Comparison of ENCODE assay signal across 39 cellular contexts in genomic region chr15:49789436-49789835, GRCh38.
"Had no signal": no experiment of that assay in that cellular context is flagged by ENCODE, and none has a peak within 500 bp of the region (broad histone marks: within the 10 kb centered on the region; RNA-seq: fewer than 3 reads in every experiment).

No MANE protein-coding gene starts in this region.

- H3K27me3 ChIP-seq: adrenal gland, breast epithelium, cardiac muscle cell, dorsolateral prefrontal cortex had no signal

- FAIRE-seq: frontal cortex had no signal

- ATAC-seq: activated CD4-positive, alpha-beta T cell treated with anti-CD3 and anti-CD28 coated beads for 36 hours; activated CD8-positive, alpha-beta memory T cell treated with anti-CD3 and anti-CD28 coated beads, Interleukin-2, amount 10 ng/mL, durations not matched to agents 7 days and 5 days; activated CD8-positive, alpha-beta T cell treated with anti-CD3 and anti-CD28 coated beads, Interleukin-2, amount 10 ng/mL, durations not matched to agents 7 days and 5 days; activated naive CD8-positive, alpha-beta T cell treated with anti-CD3 and anti-CD28 coated beads, Interleukin-2, amount 50 U/mL, for 24 hours; esophagus mucosa; T-helper 17 cell had no signal

- H3K27ac ChIP-seq: adrenal gland, breast epithelium, cardiac muscle cell, coronary artery, dorsolateral prefrontal cortex, WERI-Rb-1 had no signal

- H3K27me3 Mint-ChIP-seq: activated CD4-positive, alpha-beta memory T cell treated with anti-CD3 and anti-CD28 coated beads for 36 hours; activated CD4-positive, alpha-beta T cell treated with anti-CD3 and anti-CD28 coated beads, Interleukin-2, amount 10 ng/mL, durations not matched to agents 24 days and 14 days; activated naive CD8-positive, alpha-beta T cell treated with anti-CD3 and anti-CD28 coated beads for 36 hours; brain; dendritic cell treated with granulocyte-macrophage colony-stimulating factor and Interleukin-4, amounts not matched to agents 40 ng/mL and 50 ng/mL, for 4 days; T-helper 17 cell had no signal

- H3K4me3 Mint-ChIP-seq: activated CD4-positive, alpha-beta memory T cell treated with anti-CD3 and anti-CD28 coated beads for 36 hours; activated CD4-positive, alpha-beta T cell treated with anti-CD3 and anti-CD28 coated beads for 36 hours; activated CD4-positive, alpha-beta T cell treated with anti-CD3 and anti-CD28 coated beads, Interleukin-2, amount 10 ng/mL, durations not matched to agents 24 days and 14 days; activated CD8-positive, alpha-beta memory T cell treated with anti-CD3 and anti-CD28 coated beads, Interleukin-2, amount 10 ng/mL, durations not matched to agents 7 days and 5 days; activated CD8-positive, alpha-beta T cell treated with anti-CD3 and anti-CD28 coated beads, Interleukin-2, amount 10 ng/mL, durations not matched to agents 7 days and 5 days; activated naive CD4-positive, alpha-beta T cell treated with anti-CD3 and anti-CD28 coated beads for 36 hours; activated naive CD4-positive, alpha-beta T cell treated with anti-CD3 and anti-CD28 coated beads, Interleukin-2, amount 50 U/mL, for 24 hours; activated naive CD8-positive, alpha-beta T cell treated with anti-CD3 and anti-CD28 coated beads for 36 hours; activated naive CD8-positive, alpha-beta T cell treated with anti-CD3 and anti-CD28 coated beads, Interleukin-2, amount 50 U/mL, for 24 hours; activated T-helper 1 cell treated with anti-CD3 and anti-CD28 coated beads, Interleukin-12 subunit alpha, Interleukin-12 subunit beta, Interleukin-2, Interleukin-4 antibody, amounts not matched to agents 30 ng/mL and 10 ng/mL and 1 ng/mL, durations not matched to agents 14 hours and 24 hours and 36 hours; brain; dendritic cell treated with granulocyte-macrophage colony-stimulating factor and Interleukin-4, amounts not matched to agents 40 ng/mL and 50 ng/mL, for 4 days; endodermal cell; T-helper 17 cell; T-helper 2 cell treated with Interferon-gamma antibody and Interleukin-4, amounts not matched to agents 5 μg/mL and 100 μg/mL, for 36 hours had no signal

- DNase-seq: activated CD4-positive, alpha-beta memory T cell treated with anti-CD3 and anti-CD28 coated beads for 36 hours; activated CD4-positive, alpha-beta T cell treated with anti-CD3 and anti-CD28 coated beads for 36 hours; activated CD4-positive, alpha-beta T cell treated with anti-CD3 and anti-CD28 coated beads, Interleukin-2, amount 10 ng/mL, durations not matched to agents 24 days and 14 days; activated CD4-positive, CD25-positive, alpha-beta regulatory T cell; activated CD4-positive, CD25-positive, alpha-beta regulatory T cell treated with anti-CD3 and anti-CD28 coated beads, Interleukin-2, amount 50 U/mL, for 72 hours; activated CD8-positive, alpha-beta memory T cell treated with anti-CD3 and anti-CD28 coated beads, Interleukin-2, amount 10 ng/mL, durations not matched to agents 7 days and 5 days; activated CD8-positive, alpha-beta memory T cell treated with anti-CD3 and anti-CD28 coated beads, Interleukin-2, amount 50 U/mL, for 4 hours; activated CD8-positive, alpha-beta T cell treated with anti-CD3 and anti-CD28 coated beads, Interleukin-2, amount 10 ng/mL, durations not matched to agents 7 days and 5 days; activated effector memory CD4-positive, alpha-beta T cell treated with anti-CD3 and anti-CD28 coated beads, Interleukin-2, amount 50 U/mL, for 16 hours; activated naive CD4-positive, alpha-beta T cell treated with anti-CD3 and anti-CD28 coated beads for 36 hours; activated naive CD8-positive, alpha-beta T cell treated with anti-CD3 and anti-CD28 coated beads for 36 hours; activated naive CD8-positive, alpha-beta T cell treated with anti-CD3 and anti-CD28 coated beads, Interleukin-2, amount 50 U/mL, for 24 hours; activated T-cell treated with anti-CD3 and anti-CD28 coated beads, Interleukin-2, amount 50 U/mL, for 1 hour; activated T-cell treated with anti-CD3 and anti-CD28 coated beads, Interleukin-2, amount 50 U/mL, for 48 hours; adrenal gland; amygdala; aorta; central memory CD4-positive, alpha-beta T cell; cerebellar nuclear complex; dorsolateral prefrontal cortex; effector memory CD4-positive, alpha-beta T cell; endodermal cell; foreskin fibroblast; head of caudate nucleus; T-helper 1 cell; T-helper 17 cell; T1000; WERI-Rb-1 had no signal

- H3K4me1 Mint-ChIP-seq: activated CD4-positive, alpha-beta T cell treated with anti-CD3 and anti-CD28 coated beads for 36 hours; activated CD4-positive, alpha-beta T cell treated with anti-CD3 and anti-CD28 coated beads, Interleukin-2, amount 10 ng/mL, durations not matched to agents 24 days and 14 days; activated CD8-positive, alpha-beta memory T cell treated with anti-CD3 and anti-CD28 coated beads, Interleukin-2, amount 10 ng/mL, durations not matched to agents 7 days and 5 days; activated naive CD4-positive, alpha-beta T cell treated with anti-CD3 and anti-CD28 coated beads, Interleukin-2, amount 50 U/mL, for 24 hours; activated naive CD8-positive, alpha-beta T cell treated with anti-CD3 and anti-CD28 coated beads for 36 hours; activated naive CD8-positive, alpha-beta T cell treated with anti-CD3 and anti-CD28 coated beads, Interleukin-2, amount 50 U/mL, for 24 hours; brain; endodermal cell; T-helper 17 cell had no signal

- H3K27ac Mint-ChIP-seq: activated CD4-positive, alpha-beta memory T cell treated with anti-CD3 and anti-CD28 coated beads for 36 hours; activated CD4-positive, alpha-beta T cell treated with anti-CD3 and anti-CD28 coated beads for 36 hours; activated CD4-positive, alpha-beta T cell treated with anti-CD3 and anti-CD28 coated beads, Interleukin-2, amount 10 ng/mL, durations not matched to agents 24 days and 14 days; activated CD8-positive, alpha-beta memory T cell treated with anti-CD3 and anti-CD28 coated beads, Interleukin-2, amount 10 ng/mL, durations not matched to agents 7 days and 5 days; activated CD8-positive, alpha-beta T cell treated with anti-CD3 and anti-CD28 coated beads, Interleukin-2, amount 10 ng/mL, durations not matched to agents 7 days and 5 days; activated naive CD4-positive, alpha-beta T cell treated with anti-CD3 and anti-CD28 coated beads for 36 hours; activated naive CD8-positive, alpha-beta T cell treated with anti-CD3 and anti-CD28 coated beads for 36 hours; activated naive CD8-positive, alpha-beta T cell treated with anti-CD3 and anti-CD28 coated beads, Interleukin-2, amount 50 U/mL, for 24 hours; activated T-helper 1 cell treated with anti-CD3 and anti-CD28 coated beads, Interleukin-12 subunit alpha, Interleukin-12 subunit beta, Interleukin-2, Interleukin-4 antibody, amounts not matched to agents 30 ng/mL and 10 ng/mL and 1 ng/mL, durations not matched to agents 14 hours and 24 hours and 36 hours; activated T-helper 2 cell treated with anti-CD3 and anti-CD28 coated beads, Interferon-gamma antibody, Interleukin-2, Interleukin-4, amounts not matched to agents 10 μg/mL and 5 μg/mL and 100 μg/mL, durations not matched to agents 14 hours and 24 hours and 36 hours; brain; dendritic cell treated with granulocyte-macrophage colony-stimulating factor and Interleukin-4, amounts not matched to agents 40 ng/mL and 50 ng/mL, for 4 days; endodermal cell; T-helper 17 cell; T-helper 2 cell treated with Interferon-gamma antibody and Interleukin-4, amounts not matched to agents 5 μg/mL and 100 μg/mL, for 36 hours had no signal

- H3K4me3 ChIP-seq: adrenal gland, breast epithelium, cardiac muscle cell, coronary artery, dorsolateral prefrontal cortex had no signal

- H3K4me1 ChIP-seq: adrenal gland, breast epithelium had no signal

- H3K36me3 Mint-ChIP-seq: activated CD8-positive, alpha-beta memory T cell treated with anti-CD3 and anti-CD28 coated beads, Interleukin-2, amount 10 ng/mL, durations not matched to agents 7 days and 5 days; activated naive CD8-positive, alpha-beta T cell treated with anti-CD3 and anti-CD28 coated beads for 36 hours; brain had no signal

- H3K36me3 ChIP-seq: adrenal gland, breast epithelium, cardiac muscle cell, WERI-Rb-1 had no signal
